Comparison of ENCODE assay signal across 12 cellular contexts in genomic region chr10:118108194-118109026, GRCh38.
DNase-seq lines count a peak whose midpoint lies in the region; ATAC-seq and TF ChIP-seq lines count a peak whose summit lies in the region.
"Had no signal": no experiment of that assay in that cellular context is flagged by ENCODE, and none has a peak within 500 bp of the region (broad histone marks: within the 10 kb centered on the region; RNA-seq: fewer than 3 reads in every experiment).

No MANE protein-coding gene starts in this region.

- peak overlapping the region; percentile 7 for H3K4me3 ChIP-seq in astrocyte of the spinal cord (ENCODE audit: low read depth, low read length)
- H3K4me3 ChIP-seq in upper lobe of left lung, result no peak overlapping the region
- H3K4me3 ChIP-seq: lung, pancreas had no signal

- no peaks in the 10 kb centered on the region for H3K4me1 ChIP-seq in upper lobe of left lung
- H3K4me1 ChIP-seq: pancreas had no signal

- H3K27ac ChIP-seq in upper lobe of left lung, result no peak overlapping the region
- H3K27ac ChIP-seq: KMS-11, pancreas, VCaP had no signal

- TF ChIP-seq EP300 in upper lobe of left lung (IDR thresholded peaks at IDR 0.05), result no peak

- H3K36me3 ChIP-seq in upper lobe of left lung, result no peaks in the 10 kb centered on the region
- H3K36me3 ChIP-seq: pancreas had no signal

- peak; percentile 35 for DNase-seq in AG20443 (ENCODE audit: low spot score)
- DNase-seq in NCI-H1417 treated with DMSO at 0.1 percent for 48 hours (lab: John Stamatoyannopoulos, UW), result peak; percentile 56
- peak; percentile 50 for DNase-seq in astrocyte of the spinal cord (ENCODE audit: low read depth, low spot score)
- DNase-seq in left kidney (ENCODE audit: low read depth, low spot score), result peak; percentile 60
- DNase-seq in upper lobe of left lung, result no peak
- DNase-seq in HCEC 1CT, result no peak
- DNase-seq: pancreas had no signal

- no peak for TF ChIP-seq CTCF in astrocyte of the spinal cord (IDR thresholded peaks at IDR 0.05; ENCODE audit: low read depth, low read length)
- no peak for TF ChIP-seq CTCF in upper lobe of left lung (IDR thresholded peaks at IDR 0.05)

- ATAC-seq in esophagus mucosa, result no peak
- no peak for ATAC-seq in GM21528 (IDR thresholded peaks at IDR 0.05; ENCODE audit: low FRiP score, unreplicated experiment)
- ATAC-seq in upper lobe of left lung (ENCODE audit: low FRiP score in 2 of 2), result no peak
- ATAC-seq: pancreas had no signal

- no peaks in the 10 kb centered on the region for H3K27me3 ChIP-seq in upper lobe of left lung
- H3K27me3 ChIP-seq: pancreas had no signal

- H3K9me3 ChIP-seq in upper lobe of left lung, result no peaks in the 10 kb centered on the region
- H3K9me3 ChIP-seq: pancreas had no signal

- 78% methylated on average over 20 of the region's 20 CpGs for WGBS in upper lobe of left lung, 2 donors

- no peak for TF ChIP-seq POLR2A in upper lobe of left lung (IDR thresholded peaks at IDR 0.05)

- in situ Hi-C loops in astrocyte of the spinal cord (cut with HindIII; ENCODE audit: low sequenced_read_pairs), result no loop called here

Comparison
In these comparisons a context has a peak if more than half of its experiments do, and no peak if none do; other contexts are left out.
1. DNase-seq: peak in AG20443 (single experiment), NCI-H1417 treated with DMSO at 0.1 percent for 48 hours (single experiment), astrocyte of the spinal cord (single experiment) and left kidney (single experiment); none in upper lobe of left lung (0 of 2) and HCEC 1CT (single experiment).